In genomic region chr12:108052260-108052659, GRCh38 we compare ENCODE assay signal across 30 cellular contexts.
"Had no signal": no experiment of that assay in that cellular context is flagged by ENCODE, and none has a peak within 500 bp of the region (broad histone marks: within the 10 kb centered on the region; RNA-seq: fewer than 3 reads in every experiment).

No MANE protein-coding gene starts in this region.

- ATAC-seq: left cardiac atrium; left lobe of liver; lower lobe of right lung; naive thymus-derived CD8-positive, alpha-beta T cell; pancreas; right cardiac atrium; sciatic nerve; upper lobe of right lung had no signal

- H3K27ac ChIP-seq: lower lobe of right lung, pancreas, prostate gland, skin epidermis, suprapubic skin, thoracic aorta, tibial artery, upper lobe of right lung had no signal

- DNase-seq: kidney glomerular epithelial cell; left cardiac atrium; lower lobe of right lung; mammary epithelial cell; mesenchymal stem cell; naive thymus-derived CD8-positive, alpha-beta T cell; nucleus accumbens; pancreas; posterior cingulate gyrus; retina; right cardiac atrium; stimulated activated CD4-positive, alpha-beta T cell treated with anti-CD3 and anti-CD28 coated beads, Interleukin-12 subunit alpha, Interleukin-12 subunit beta, amount 100 ng/mL, for 4 hours; stimulated activated CD4-positive, alpha-beta T cell treated with anti-CD3 and anti-CD28 coated beads, Interleukin-15, amount 100 ng/mL, for 24 hours; stimulated activated CD4-positive, alpha-beta T cell treated with anti-CD3 and anti-CD28 coated beads, Interleukin-2, amount 100 ng/mL, for 24 hours; stimulated activated CD4-positive, alpha-beta T cell treated with anti-CD3 and anti-CD28 coated beads, Interleukin-4, amount 100 ng/mL, for 1 hour; stimulated activated naive CD4-positive, alpha-beta T cell; tibial artery; trophoblast cell; upper lobe of right lung had no signal

- H3K4me1 ChIP-seq: lower lobe of right lung, pancreas, prostate gland, suprapubic skin, upper lobe of right lung had no signal

- H3K27ac Mint-ChIP-seq: naive thymus-derived CD8-positive, alpha-beta T cell; nephron; stimulated activated naive CD8-positive, alpha-beta T cell treated with anti-CD3 and anti-CD28 coated beads, Interleukin-15, Interleukin-2, amounts not matched to agents 100 ng/mL and 50 ng/mL, for 24 hours had no signal

- FAIRE-seq: keratinocyte, pancreas, urothelium cell line had no signal

- H3K36me3 Mint-ChIP-seq: naive thymus-derived CD8-positive, alpha-beta T cell had no signal

- H3K9me3 Mint-ChIP-seq: naive thymus-derived CD8-positive, alpha-beta T cell; nephron; neural crest cell; stimulated activated naive CD8-positive, alpha-beta T cell treated with anti-CD3 and anti-CD28 coated beads, Interleukin-15, Interleukin-2, amounts not matched to agents 100 ng/mL and 50 ng/mL, for 24 hours had no signal

- H3K9me3 ChIP-seq: lower lobe of right lung, pancreas, prostate gland, suprapubic skin, thoracic aorta, tibial artery, upper lobe of right lung had no signal

- H3K36me3 ChIP-seq: lower lobe of right lung, pancreas, prostate gland, suprapubic skin, thoracic aorta, tibial artery, upper lobe of right lung had no signal

- H3K27me3 ChIP-seq: pancreas, tibial artery, upper lobe of right lung had no signal

- H3K4me3 Mint-ChIP-seq: naive thymus-derived CD8-positive, alpha-beta T cell; nephron; neural crest cell; stimulated activated naive CD8-positive, alpha-beta T cell treated with anti-CD3 and anti-CD28 coated beads, Interleukin-15, Interleukin-2, amounts not matched to agents 100 ng/mL and 50 ng/mL, for 24 hours had no signal

- H3K4me3 ChIP-seq: lower lobe of right lung, pancreas, prostate gland, skin epidermis, suprapubic skin, thoracic aorta, tibial artery, upper lobe of right lung had no signal
